ENCODE assay signal across 8 cellular contexts in genomic region chr2:218322756-218323525, GRCh38. TPM values are rescaled to one million over a fixed set of nuclear protein-coding genes. Genes with fewer than 3 reads are reported as not detected.
DNase-seq lines count a peak whose midpoint lies in the region; ATAC-seq, FAIRE-seq and TF ChIP-seq lines count a peak whose summit lies in the region.

No MANE protein-coding gene starts in this region.

- peaks cover 7% of the 10 kb centered on the region for H3K27me3 Mint-ChIP-seq in activated B cell treated with CpG ODN at 0.5 μM for 24 hours

- ATAC-seq in GM18519 (IDR thresholded peaks at IDR 0.05; ENCODE audit: low FRiP score, unreplicated experiment) (peak; percentile 58), HG03064 (IDR thresholded peaks at IDR 0.05; ENCODE audit: low read depth, unreplicated experiment) (peak; percentile 73), activated B cell treated with CpG ODN at 0.5 μM for 24 hours (ENCODE audit: low read depth) (peak; percentile 74), left colon (peak; percentile 82)

- POLR2A ChIA-PET in activated B cell treated with CpG ODN at 0.5 μM for 24 hours (lab: Charles Lee), result interaction anchor here (0.5 to 1.6 kb wide), 4 partner anchors 11 to 571 kb away, joined by 3 to 8 read pairs (median 4); no protein-coding TSS in a partner anchor

- H3K27ac ChIP-seq in cingulate gyrus (ENCODE audit: low read depth, low read length), result peak overlapping the region; percentile 14

- intact Hi-C loops in activated B cell treated with CpG ODN at 0.5 μM for 24 hours (cut with micrococcal nuclease) (loop anchor here (1.0 to 5.0 kb wide), 5 partner anchors 7 to 78 kb away; partner anchors contain the start of genes AAMP and PNKD), left colon (cut with DNase I, micrococcal nuclease) (no loop called here)

- peak; percentile 70 for FAIRE-seq in A204.1 (lab: Jason Lieb, UNC)

- peak overlapping the region; percentile 81 for H3K4me3 Mint-ChIP-seq in activated B cell treated with CpG ODN at 0.5 μM for 24 hours

- DNase-seq in NCI-H2171 (lab: John Stamatoyannopoulos, UW) (peak; percentile 52), activated B cell treated with CpG ODN at 0.5 μM for 24 hours (peak; percentile 65), left colon (peak; percentile 85 to 87)
- DNase-seq in stimulated activated CD4-positive, alpha-beta T cell treated with anti-CD3 and anti-CD28 coated beads, Interleukin-1b, Interleukin-23, amount 100 ng/mL, for 24 hours (ENCODE audit: low read depth in 4 of 4, low spot score in 1 of 4), result peak; percentile 3 to 35 (median 32)

- CTCF ChIA-PET in activated B cell treated with CpG ODN at 0.5 μM for 24 hours (lab: Charles Lee), result interaction anchor here (0.7 to 0.9 kb wide), 2 partner anchors 33 to 65 kb away, joined by 3 read pairs; no protein-coding TSS in a partner anchor

- no peak overlapping the region for H3K27ac Mint-ChIP-seq in activated B cell treated with CpG ODN at 0.5 μM for 24 hours

- H3K4me1 Mint-ChIP-seq in activated B cell treated with CpG ODN at 0.5 μM for 24 hours, result peaks cover 42% of the 10 kb centered on the region

- H3K9me3 Mint-ChIP-seq in activated B cell treated with CpG ODN at 0.5 μM for 24 hours, result no peaks in the 10 kb centered on the region

- TF ChIP-seq CTCF in activated B cell treated with CpG ODN at 0.5 μM for 24 hours (IDR thresholded peaks at IDR 0.05), result no peak

- no peaks in the 10 kb centered on the region for H3K36me3 Mint-ChIP-seq in activated B cell treated with CpG ODN at 0.5 μM for 24 hours (ENCODE audit: low read depth)

RNA-seq across cellular contexts. Expression of gene TMBIM1, which starts 30.6 kb away (rescaled TPM):
- 40.7 and 45.0 TPM in 2 replicates for total RNA-seq in activated B cell treated with CpG ODN at 0.5 μM for 24 hours
- total RNA-seq in left colon, result 100 to 1,000 TPM; 317 to 426 TPM

RNA-seq across cellular contexts. Expression of gene CATIP, which starts 33.7 kb away (rescaled TPM):
- total RNA-seq in activated B cell treated with CpG ODN at 0.5 μM for 24 hours (not detected in 2 replicates), left colon (not detected)

RNA-seq across cellular contexts. Expression of gene PNKD, which starts 52.6 kb away (rescaled TPM):
- total RNA-seq in activated B cell treated with CpG ODN at 0.5 μM for 24 hours (21.0 and 23.7 TPM in 2 replicates), left colon (100 to 1,000 TPM; 103 to 119 TPM)

RNA-seq across cellular contexts. Expression of gene AAMP, which starts 53.0 kb away (rescaled TPM):
- 63.4 and 63.6 TPM in 2 replicates for total RNA-seq in activated B cell treated with CpG ODN at 0.5 μM for 24 hours
- total RNA-seq in left colon, result 10 to 100 TPM; 96.2 to 97.2 TPM

RNA-seq across cellular contexts. Expression of gene SLC11A1, which starts 59.1 kb away (rescaled TPM):
- total RNA-seq in activated B cell treated with CpG ODN at 0.5 μM for 24 hours (0.89 and 0.93 TPM in 2 replicates), left colon (1 to 10 TPM; 1.7 to 2.0 TPM)

Comparison
In these comparisons a context has a peak if more than half of its experiments do, and no peak if none do; other contexts are left out.
1. Peak in every context shown above with its lines: DNase-seq, ATAC-seq and H3K27ac ChIP-seq.
2. DNase-seq: peak in every context shown above with its lines; median percentile 86 in left colon; 65 in activated B cell treated with CpG ODN at 0.5 μM for 24 hours; 52 in NCI-H2171; 32 in stimulated activated CD4-positive, alpha-beta T cell treated with anti-CD3 and anti-CD28 coated beads, Interleukin-1b, Interleukin-23, amount 100 ng/mL, for 24 hours.